ENCODE assay signal across 28 cellular contexts in genomic region chr12:7729683-7730195, GRCh38. TPM values are rescaled to one million over a fixed set of nuclear protein-coding genes. Genes with fewer than 3 reads are reported as not detected.
"Had no signal": no experiment of that assay in that cellular context is flagged by ENCODE, and none has a peak within 500 bp of the region (broad histone marks: within the 10 kb centered on the region; RNA-seq: fewer than 3 reads in every experiment).

No MANE protein-coding gene starts in this region.

- H3K4me3 ChIP-seq: hepatocyte, left lung, lung, upper lobe of left lung had no signal

- H2AFZ ChIP-seq: hepatocyte had no signal

- H3K79me2 ChIP-seq: hepatocyte had no signal

- H3K4me2 ChIP-seq: hepatocyte had no signal

- H3K27ac ChIP-seq: hepatocyte, left lung, upper lobe of left lung had no signal

- H3K9me3 ChIP-seq: left lung, upper lobe of left lung had no signal

- DNase-seq: activated CD4-positive, alpha-beta memory T cell treated with anti-CD3 and anti-CD28 coated beads, Interleukin-2, amount 10 ng/mL, durations not matched to agents 7 days and 5 days; activated CD4-positive, alpha-beta T cell treated with anti-CD3 and anti-CD28 coated beads, Interleukin-2, amount 10 ng/mL, durations not matched to agents 24 days and 14 days; activated effector memory CD4-positive, alpha-beta T cell treated with anti-CD3 and anti-CD28 coated beads, Interleukin-2, amount 50 U/mL, for 16 hours; activated naive CD4-positive, alpha-beta T cell treated with anti-CD3 and anti-CD28 coated beads, Interleukin-2, amount 10 ng/mL, durations not matched to agents 7 days and 5 days; activated T-cell treated with anti-CD3 and anti-CD28 coated beads, Interleukin-2, amount 50 U/mL, for 72 hours; amygdala; caudate nucleus; dermis blood vessel endothelial cell; effector memory CD4-positive, alpha-beta T cell; glutamatergic neuron; immature natural killer cell; left lung; midbrain; natural killer cell; retina; stimulated activated CD4-positive, alpha-beta T cell treated with anti-CD3 and anti-CD28 coated beads, Interleukin-2, amount 100 ng/mL, for 48 hours; stimulated activated naive CD8-positive, alpha-beta T cell treated with anti-CD3 and anti-CD28 coated beads, Interleukin-15, Interleukin-2, amounts not matched to agents 100 U/mL and 50 U/mL, for 24 hours; upper lobe of left lung had no signal

- H3K4me1 ChIP-seq: left lung, upper lobe of left lung had no signal

- H3K36me3 ChIP-seq: left lung, upper lobe of left lung had no signal

- FAIRE-seq: frontal cortex had no signal

- H3K27me3 ChIP-seq: hepatocyte, left lung, upper lobe of left lung had no signal

RNA-seq across cellular contexts. Expression of gene CLEC4C, which starts 17.4 kb away (rescaled TPM):
- total RNA-seq: activated CD4-positive, alpha-beta memory T cell treated with anti-CD3 and anti-CD28 coated beads, Interleukin-2, amount 10 ng/mL, durations not matched to agents 7 days and 5 days; activated CD4-positive, alpha-beta T cell treated with anti-CD3 and anti-CD28 coated beads, Interleukin-2, amount 10 ng/mL, durations not matched to agents 24 days and 14 days; activated T-cell treated with anti-CD3 and anti-CD28 coated beads, Interleukin-2, amount 50 U/mL, for 72 hours; dermis blood vessel endothelial cell; frontal cortex; hepatocyte; kidney epithelial cell; left lung; osteoblast; progenitor cell of endocrine pancreas; subcutaneous adipose tissue; T-helper 2 cell treated with Interferon-gamma antibody and Interleukin-4, amounts not matched to agents 100 ng/mL and 5 ng/mL, for 36 hours; upper lobe of left lung had no signal
- polyA plus RNA-seq: esophagus, hepatocyte had no signal

RNA-seq across cellular contexts. Expression of gene DPPA3, which starts 18.5 kb away (rescaled TPM):
- total RNA-seq: activated CD4-positive, alpha-beta memory T cell treated with anti-CD3 and anti-CD28 coated beads, Interleukin-2, amount 10 ng/mL, durations not matched to agents 7 days and 5 days; activated CD4-positive, alpha-beta T cell treated with anti-CD3 and anti-CD28 coated beads, Interleukin-2, amount 10 ng/mL, durations not matched to agents 24 days and 14 days; activated T-cell treated with anti-CD3 and anti-CD28 coated beads, Interleukin-2, amount 50 U/mL, for 72 hours; dermis blood vessel endothelial cell; frontal cortex; kidney epithelial cell; left lung; lung; natural killer cell; osteoblast; progenitor cell of endocrine pancreas; T-helper 2 cell treated with Interferon-gamma antibody and Interleukin-4, amounts not matched to agents 100 ng/mL and 5 ng/mL, for 36 hours; upper lobe of left lung had no signal
- polyA plus RNA-seq: esophagus, immature natural killer cell, lung had no signal

RNA-seq across cellular contexts. Expression of gene GDF3, which starts 34.2 kb away (rescaled TPM):
- total RNA-seq: activated CD4-positive, alpha-beta memory T cell treated with anti-CD3 and anti-CD28 coated beads, Interleukin-2, amount 10 ng/mL, durations not matched to agents 7 days and 5 days; activated CD4-positive, alpha-beta T cell treated with anti-CD3 and anti-CD28 coated beads, Interleukin-2, amount 10 ng/mL, durations not matched to agents 24 days and 14 days; activated T-cell treated with anti-CD3 and anti-CD28 coated beads, Interleukin-2, amount 50 U/mL, for 72 hours; frontal cortex; hepatocyte; kidney epithelial cell; lung; natural killer cell; osteoblast; progenitor cell of endocrine pancreas; subcutaneous adipose tissue; T-helper 2 cell treated with Interferon-gamma antibody and Interleukin-4, amounts not matched to agents 100 ng/mL and 5 ng/mL, for 36 hours had no signal
- polyA plus RNA-seq: immature natural killer cell had no signal

RNA-seq across cellular contexts. Expression of gene NANOGNB, which starts 35.3 kb away (rescaled TPM):
- total RNA-seq: activated CD4-positive, alpha-beta memory T cell treated with anti-CD3 and anti-CD28 coated beads, Interleukin-2, amount 10 ng/mL, durations not matched to agents 7 days and 5 days; activated CD4-positive, alpha-beta T cell treated with anti-CD3 and anti-CD28 coated beads, Interleukin-2, amount 10 ng/mL, durations not matched to agents 24 days and 14 days; activated T-cell treated with anti-CD3 and anti-CD28 coated beads, Interleukin-2, amount 50 U/mL, for 72 hours; dermis blood vessel endothelial cell; frontal cortex; hepatocyte; kidney epithelial cell; left lung; lung; natural killer cell; osteoblast; progenitor cell of endocrine pancreas; subcutaneous adipose tissue; T-helper 2 cell treated with Interferon-gamma antibody and Interleukin-4, amounts not matched to agents 100 ng/mL and 5 ng/mL, for 36 hours; upper lobe of left lung had no signal
- polyA plus RNA-seq: esophagus, hepatocyte, immature natural killer cell, lung, thymus had no signal

RNA-seq across cellular contexts. Expression of gene NANOG, which starts 59.5 kb away (rescaled TPM):
- total RNA-seq: activated CD4-positive, alpha-beta memory T cell treated with anti-CD3 and anti-CD28 coated beads, Interleukin-2, amount 10 ng/mL, durations not matched to agents 7 days and 5 days; activated CD4-positive, alpha-beta T cell treated with anti-CD3 and anti-CD28 coated beads, Interleukin-2, amount 10 ng/mL, durations not matched to agents 24 days and 14 days; activated T-cell treated with anti-CD3 and anti-CD28 coated beads, Interleukin-2, amount 50 U/mL, for 72 hours; dermis blood vessel endothelial cell; frontal cortex; kidney epithelial cell; natural killer cell; osteoblast; T-helper 2 cell treated with Interferon-gamma antibody and Interleukin-4, amounts not matched to agents 100 ng/mL and 5 ng/mL, for 36 hours had no signal
- polyA plus RNA-seq: immature natural killer cell, lung had no signal
